Comparison of ENCODE assay signal across 20 cellular contexts in the genomic region with DNA sequence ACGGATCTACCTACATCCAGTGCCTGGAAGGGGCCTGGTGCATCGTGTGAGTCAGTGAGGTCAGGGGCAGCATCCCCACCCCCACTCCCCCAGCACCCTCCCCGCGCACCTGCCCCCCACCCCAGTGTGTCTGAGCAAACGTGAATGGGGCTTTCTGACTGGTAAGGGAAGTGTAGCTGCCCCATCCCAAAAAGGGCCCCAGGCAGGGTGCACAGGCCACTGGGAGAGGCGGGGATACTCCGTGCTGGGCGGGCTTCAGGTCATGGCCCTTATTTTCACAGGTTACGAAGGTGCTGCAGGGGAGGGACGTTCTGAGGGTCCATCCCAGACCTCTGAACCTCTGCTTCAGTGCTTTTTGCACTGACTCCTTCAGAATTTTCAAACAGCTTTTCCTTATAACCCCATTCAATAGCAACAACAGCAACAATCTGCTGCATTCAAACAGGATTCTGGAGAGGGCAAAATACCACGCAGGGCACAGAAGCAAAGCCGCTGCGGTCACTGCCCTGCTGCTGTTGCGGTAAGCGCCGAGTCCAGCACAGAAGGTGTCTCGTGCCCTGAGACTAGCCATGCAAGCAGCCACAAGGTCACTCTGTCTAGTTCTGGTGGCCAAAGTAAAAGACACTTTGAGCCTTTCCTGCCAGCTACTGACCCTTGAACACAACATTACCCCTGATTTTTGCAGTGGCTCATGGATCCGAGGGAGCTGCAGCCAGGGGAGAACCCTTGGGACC. TPM values are rescaled to one million over a fixed set of nuclear protein-coding genes. Genes with fewer than 3 reads are reported as not detected.
"Had no signal": no experiment of that assay in that cellular context is flagged by ENCODE, and none has a peak within 500 bp of the region (broad histone marks: within the 10 kb centered on the region; RNA-seq: fewer than 3 reads in every experiment).

No MANE protein-coding gene starts in this region.

- H3K27ac Mint-ChIP-seq: activated CD4-positive, alpha-beta memory T cell treated with anti-CD3 and anti-CD28 coated beads, Interleukin-2, amount 10 ng/mL, durations not matched to agents 7 days and 5 days; activated CD4-positive, alpha-beta T cell treated with anti-CD3 and anti-CD28 coated beads, Interleukin-2, amount 10 ng/mL, durations not matched to agents 24 days and 14 days; activated T-helper 1 cell treated with anti-CD3 and anti-CD28 coated beads, Interleukin-12 subunit alpha, Interleukin-12 subunit beta, Interleukin-2, Interleukin-4 antibody, amounts not matched to agents 30 ng/mL and 10 ng/mL and 1 ng/mL, durations not matched to agents 14 hours and 24 hours and 36 hours; dendritic cell treated with granulocyte-macrophage colony-stimulating factor and Interleukin-4, amounts not matched to agents 40 ng/mL and 50 ng/mL, for 4 days; immature natural killer cell; nephron progenitor cell; T-helper 1 cell treated with Interleukin-12 subunit alpha and Interleukin-12 subunit beta and Interleukin-4 antibody, amounts not matched to agents 30 μg/mL and 1 μg/mL, for 36 hours had no signal

- H3K4me1 Mint-ChIP-seq: nephron progenitor cell had no signal

- H3K27ac ChIP-seq: body of pancreas, cardiac muscle cell, upper lobe of left lung had no signal

- DNase-seq: activated CD4-positive, alpha-beta memory T cell treated with anti-CD3 and anti-CD28 coated beads, Interleukin-2, amount 10 ng/mL, durations not matched to agents 7 days and 5 days; activated CD4-positive, alpha-beta T cell treated with anti-CD3 and anti-CD28 coated beads, Interleukin-2, amount 10 ng/mL, durations not matched to agents 24 days and 14 days; activated CD4-positive, CD25-positive, alpha-beta regulatory T cell; anterior cingulate cortex; effector CD4-positive, alpha-beta T cell; erythroblast; foreskin fibroblast; immature natural killer cell; kidney glomerular epithelial cell; left ventricle myocardium superior; midbrain; nephron progenitor cell; stimulated activated CD4-positive, alpha-beta T cell treated with anti-CD3 and anti-CD28 coated beads, Interleukin-4, amount 100 ng/mL, for 1 hour; stimulated activated naive CD4-positive, alpha-beta T cell had no signal

- H3K36me3 ChIP-seq: cardiac muscle cell, upper lobe of left lung had no signal

- H3K4me3 Mint-ChIP-seq: activated CD4-positive, alpha-beta memory T cell treated with anti-CD3 and anti-CD28 coated beads, Interleukin-2, amount 10 ng/mL, durations not matched to agents 7 days and 5 days; activated CD4-positive, alpha-beta T cell treated with anti-CD3 and anti-CD28 coated beads, Interleukin-2, amount 10 ng/mL, durations not matched to agents 24 days and 14 days; activated T-helper 1 cell treated with anti-CD3 and anti-CD28 coated beads, Interleukin-12 subunit alpha, Interleukin-12 subunit beta, Interleukin-2, Interleukin-4 antibody, amounts not matched to agents 30 ng/mL and 10 ng/mL and 1 ng/mL, durations not matched to agents 14 hours and 24 hours and 36 hours; dendritic cell treated with granulocyte-macrophage colony-stimulating factor and Interleukin-4, amounts not matched to agents 40 ng/mL and 50 ng/mL, for 4 days; immature natural killer cell; nephron progenitor cell; T-helper 1 cell treated with Interleukin-12 subunit alpha and Interleukin-12 subunit beta and Interleukin-4 antibody, amounts not matched to agents 30 μg/mL and 1 μg/mL, for 36 hours had no signal

- H3K27me3 ChIP-seq: cardiac muscle cell had no signal

- ATAC-seq: body of pancreas, left ventricle myocardium superior had no signal

- H3K4me1 ChIP-seq: body of pancreas had no signal

- H3K4me3 ChIP-seq: body of pancreas, cardiac muscle cell, upper lobe of left lung had no signal

RNA-seq across cellular contexts. Expression of a gene that starts 10.3 kb away (rescaled TPM):
- total RNA-seq: cardiac muscle cell had no signal
- polyA plus RNA-seq: cardiac muscle cell had no signal
